Comparison of ENCODE assay signal across 8 cellular contexts in genomic region chr21:14762734-14763694, GRCh38.
DNase-seq lines count a peak whose midpoint lies in the region; ATAC-seq lines count a peak whose summit lies in the region.

No MANE protein-coding gene starts in this region.

- peak; percentile 95 for ATAC-seq in HG03045 (IDR thresholded peaks at IDR 0.05; ENCODE audit: unreplicated experiment)

- DNase-seq in NCI-H524 (lab: John Stamatoyannopoulos, UW) (peak; percentile 8 to 61), NCI-H524 treated with DMSO at 0.1 percent for 48 hours (lab: John Stamatoyannopoulos, UW) (no peak), SKM-1 (lab: John Stamatoyannopoulos, UW; ENCODE audit: unreplicated experiment) (peak; percentile 85), GM03348 (ENCODE audit: low spot score) (no peak), NCI-H1092 treated with DMSO at 0.1 percent for 48 hours (lab: John Stamatoyannopoulos, UW) (no peak), RKO (ENCODE audit: low spot score) (no peak)

- H3K4me1 ChIP-seq in mononuclear cell (ENCODE audit: insufficient read depth, low read length), result peaks cover 18% of the 10 kb centered on the region

- no peaks in the 10 kb centered on the region for H3K9me3 ChIP-seq in mononuclear cell (ENCODE audit: low read depth, low read length)

- no peaks in the 10 kb centered on the region for H3K27me3 ChIP-seq in mononuclear cell (ENCODE audit: insufficient read depth, low read length)

- peak overlapping the region; percentile 30 for H3K4me3 ChIP-seq in mononuclear cell (ENCODE audit: low read length)

Comparison
In these comparisons a context has a peak if more than half of its experiments do, and no peak if none do; other contexts are left out.
1. DNase-seq: peak in NCI-H524 (2 of 2) and SKM-1 (single experiment); none in NCI-H524 treated with DMSO at 0.1 percent for 48 hours (single experiment), GM03348 (single experiment), NCI-H1092 treated with DMSO at 0.1 percent for 48 hours (single experiment) and RKO (single experiment).